ENCODE assay signal across 23 cellular contexts in the genomic region with DNA sequence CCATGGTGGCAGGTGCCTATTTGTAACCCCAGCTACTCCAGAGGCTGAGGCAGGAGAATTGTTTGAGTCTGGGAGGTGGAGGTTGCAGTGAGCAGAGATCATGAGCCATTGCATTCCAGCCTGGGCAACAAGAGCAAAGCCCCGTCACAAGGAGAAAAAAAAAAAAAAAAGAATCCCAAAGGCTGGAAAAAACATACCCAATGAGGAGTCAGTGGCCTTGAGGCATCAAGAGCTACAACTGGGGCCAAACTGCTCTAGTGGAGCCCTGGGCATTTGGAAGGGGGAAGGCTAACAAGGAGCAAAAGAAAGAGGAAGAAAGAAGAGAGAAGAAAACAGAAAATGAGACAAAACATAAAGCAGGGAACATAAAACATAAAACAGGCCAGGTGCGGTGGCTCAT. TPM values are rescaled to one million over a fixed set of nuclear protein-coding genes. Genes with fewer than 3 reads are reported as not detected.
DNase-seq lines count a peak whose midpoint lies in the region; ATAC-seq, FAIRE-seq and TF ChIP-seq lines count a peak whose summit lies in the region.
"Had no signal": no experiment of that assay in that cellular context is flagged by ENCODE, and none has a peak within 500 bp of the region (broad histone marks: within the 10 kb centered on the region; RNA-seq: fewer than 3 reads in every experiment).

No MANE protein-coding gene starts in this region.

- H3K9me3 ChIP-seq in SU-DHL-6 (ENCODE audit: insufficient read depth, low read length) (no peaks in the 10 kb centered on the region), GM12878 (replicated peaks; ENCODE audit: control insufficient read depth, insufficient read depth, low read length) (no peaks in the 10 kb centered on the region), lower lobe of right lung (no peaks in the 10 kb centered on the region)
- H3K9me3 ChIP-seq in naive thymus-derived CD4-positive, alpha-beta T cell (ENCODE audit: control insufficient read depth in 2 of 3, low read length in 3 of 3), result no peaks in the 10 kb centered on the region

- TF ChIP-seq CTCF in GM23338 (conservative IDR thresholded peaks at IDR 0.05; ENCODE audit: low read depth in 2 of 2) (no peak), SU-DHL-6 (IDR thresholded peaks at IDR 0.05; ENCODE audit: insufficient read depth, low read length, poor library complexity, severe bottlenecking) (no peak), GM12878 (IDR thresholded peaks at IDR 0.05 in 2 of 3, conservative IDR thresholded peaks at IDR 0.05 in 1 of 3; ENCODE audit: control insufficient read depth in 2 of 3, extremely low read depth in 1 of 3, insufficient read depth in 1 of 3, low read depth in 3 of 3, low read length in 3 of 3) (no peak), type B pancreatic cell (conservative IDR thresholded peaks at IDR 0.05) (no peak), lower lobe of right lung (IDR thresholded peaks at IDR 0.05) (no peak), foreskin fibroblast (IDR thresholded peaks at IDR 0.05; ENCODE audit: low read depth, low read length) (no peak)

- H3K9me2 ChIP-seq in GM23338 (ENCODE audit: insufficient read depth) (no peaks in the 10 kb centered on the region), SU-DHL-6 (replicated peaks; ENCODE audit: insufficient read depth, low read length) (no peaks in the 10 kb centered on the region)

- RAD21 ChIA-PET in GM12878 (lab: Charles Lee; ENCODE audit: unreplicated experiment), result interaction anchor here (1.9 to 3.4 kb wide), 2 partner anchors 16 to 29 kb away, joined by 15 to 19 read pairs; no protein-coding TSS in a partner anchor

- H3K4me1 ChIP-seq in GM23338 (ENCODE audit: insufficient read depth) (no peaks in the 10 kb centered on the region; the same call in 1 of the 2 replicates), GM12878 (ENCODE audit: control insufficient read depth, insufficient read depth, low read length) (peaks cover 50% of the 10 kb centered on the region), lower lobe of right lung (no peaks in the 10 kb centered on the region)
- no peaks in the 10 kb centered on the region for H3K4me1 ChIP-seq in naive thymus-derived CD4-positive, alpha-beta T cell (ENCODE audit: control insufficient read depth in 2 of 2, insufficient read depth in 2 of 2, low read length in 2 of 2)

- H3K4me3 Mint-ChIP-seq in GM23338 (no peak overlapping the region), type B pancreatic cell (no peak overlapping the region)
- no peak overlapping the region for H3K4me3 Mint-ChIP-seq in naive thymus-derived CD4-positive, alpha-beta T cell
- H3K4me3 Mint-ChIP-seq: CD4-positive, alpha-beta T cell; CD8-positive, alpha-beta memory T cell; H9 had no signal

- no peak for TF ChIP-seq RAD21 in GM12878 (IDR thresholded peaks at IDR 0.05; ENCODE audit: insufficient read depth, low read depth, low read length)

- H3F3A ChIP-seq in GM23338 (replicated peaks; ENCODE audit: low read depth), result peaks cover 6% of the 10 kb centered on the region
- peaks cover 22% of the 10 kb centered on the region for H3F3A ChIP-seq in SU-DHL-6 (ENCODE audit: insufficient read depth)

- BruUV-seq in GM12878 (replicated peaks; lab: Mats Ljungman, UMichigan), result no TSS peak

- intact Hi-C loops in GM12878 (cut with micrococcal nuclease; ENCODE audit: unreplicated experiment) (no loop called here), lower lobe of right lung (cut with DNase I) (no loop called here)
- intact Hi-C loops in naive thymus-derived CD4-positive, alpha-beta T cell (cut with micrococcal nuclease), result no loop called here

- H2AFZ ChIP-seq in GM23338 (no peak overlapping the region), SU-DHL-6 (ENCODE audit: low read depth, low read length, severe bottlenecking) (no peak overlapping the region), GM12878 (ENCODE audit: control insufficient read depth, low read depth, low read length) (peak overlapping the region; percentile 37)
- H2AFZ ChIP-seq: GM23248 had no signal

- CTCF ChIA-PET in GM12878 (lab: Yijun Ruan, JAX), result interaction anchor here (0.6 to 1.7 kb wide), 6 partner anchors 13 to 133 kb away, joined by 3 to 6 read pairs (median 3); no protein-coding TSS in a partner anchor
- CTCF ChIA-PET in naive thymus-derived CD4-positive, alpha-beta T cell (lab: Charles Lee), result no interaction called here

- SMC1A ChIA-PET in GM12878 (lab: Charles Lee; ENCODE audit: uncharacterized antibody, unreplicated experiment), result interaction anchor here (1.5 to 3.0 kb wide), 2 partner anchors 23 to 61 kb away, joined by 3 to 11 read pairs; no protein-coding TSS in a partner anchor

- H3K27me3 ChIP-seq in GM23338 (ENCODE audit: insufficient read depth) (no peaks in the 10 kb centered on the region), SU-DHL-6 (ENCODE audit: low read length) (no peaks in the 10 kb centered on the region), GM12878 (replicated peaks in 1 of 2; ENCODE audit: control insufficient read depth in 2 of 2, insufficient read depth in 2 of 2, low read length in 1 of 2) (no peaks in the 10 kb centered on the region), lower lobe of right lung (ENCODE audit: low read depth) (peaks cover 18% of the 10 kb centered on the region)
- H3K27me3 ChIP-seq in naive thymus-derived CD4-positive, alpha-beta T cell (ENCODE audit: control insufficient read depth in 2 of 2, insufficient read depth in 2 of 2, low read length in 2 of 2), result no peaks in the 10 kb centered on the region

- ATAC-seq in GM23338 (no peak), GM12878 (no peak), lower lobe of right lung (no peak)
- no peak for ATAC-seq in naive thymus-derived CD4-positive, alpha-beta T cell
- ATAC-seq: HCT116 had no signal

- H3K79me2 ChIP-seq in GM23338 (replicated peaks; ENCODE audit: insufficient read depth) (no peaks in the 10 kb centered on the region), SU-DHL-6 (ENCODE audit: insufficient read depth, low read length) (no peaks in the 10 kb centered on the region), GM12878 (ENCODE audit: control insufficient read depth, insufficient read depth, low read length) (no peaks in the 10 kb centered on the region)

- no peaks in the 10 kb centered on the region for H3K36me3 ChIP-seq in GM23338 (ENCODE audit: insufficient read depth)
- no peaks in the 10 kb centered on the region for H3K36me3 ChIP-seq in SU-DHL-6 (ENCODE audit: low read length)
- no peaks in the 10 kb centered on the region for H3K36me3 ChIP-seq in GM12878 (ENCODE audit: control insufficient read depth in 2 of 2, insufficient read depth in 2 of 2, low read length in 1 of 2)
- no peaks in the 10 kb centered on the region for H3K36me3 ChIP-seq in naive thymus-derived CD4-positive, alpha-beta T cell (ENCODE audit: control insufficient read depth in 2 of 3, insufficient read depth in 3 of 3, low read length in 3 of 3)
- H3K36me3 ChIP-seq in lower lobe of right lung, result no peaks in the 10 kb centered on the region

- H3K4me1 Mint-ChIP-seq in GM23338 (peaks cover 4% of the 10 kb centered on the region; the same call in 1 of the 3 replicates), type B pancreatic cell (ENCODE audit: unreplicated experiment) (peaks cover 13% of the 10 kb centered on the region)
- peaks cover 0 to 3% (median 0%) of the 10 kb centered on the region in 7 donors for H3K4me1 Mint-ChIP-seq in naive thymus-derived CD4-positive, alpha-beta T cell
- H3K4me1 Mint-ChIP-seq: CD8-positive, alpha-beta memory T cell had no signal

- H3K9ac ChIP-seq in SU-DHL-6 (ENCODE audit: low read length) (no peak overlapping the region), GM12878 (ENCODE audit: control insufficient read depth, insufficient read depth, low read length) (no peak overlapping the region)
- H3K9ac ChIP-seq: GM23248 had no signal

- no peak for FAIRE-seq in GM12878 (lab: Jason Lieb, UNC)
- FAIRE-seq: D721Med, GM12891, GM19239 had no signal

- no peak overlapping the region for H3K4me3 ChIP-seq in GM23338
- H3K4me3 ChIP-seq in SU-DHL-6 (ENCODE audit: insufficient read depth, low read length, poor library complexity, severe bottlenecking), result no peak overlapping the region
- H3K4me3 ChIP-seq in GM12878, result no peak overlapping the region
- H3K4me3 ChIP-seq in naive thymus-derived CD4-positive, alpha-beta T cell (ENCODE audit: low read length), result no peak overlapping the region
- H3K4me3 ChIP-seq in lower lobe of right lung, result no peak overlapping the region
- no peak overlapping the region for H3K4me3 ChIP-seq in foreskin fibroblast (ENCODE audit: low read depth in 1 of 2, low read length in 2 of 2)
- H3K4me3 ChIP-seq: GM23248 had no signal

- H3K27me3 Mint-ChIP-seq in GM23338 (ENCODE audit: insufficient read depth, low read depth, poor library complexity) (peaks cover 6% of the 10 kb centered on the region), type B pancreatic cell (peaks cover 4% of the 10 kb centered on the region)
- peaks cover 8 to 16% (median 14%) of the 10 kb centered on the region in 5 donors for H3K27me3 Mint-ChIP-seq in naive thymus-derived CD4-positive, alpha-beta T cell

- no peak overlapping the region for H3K4me2 ChIP-seq in GM23338
- H3K4me2 ChIP-seq in SU-DHL-6 (ENCODE audit: low read depth, low read length, poor library complexity, severe bottlenecking), result no peak overlapping the region
- H3K4me2 ChIP-seq in GM12878 (ENCODE audit: control insufficient read depth, insufficient read depth), result no peak overlapping the region

- no peak for DNase-seq in GM23338 (ENCODE audit: low spot score)
- DNase-seq in GM12878 (ENCODE audit: low read depth, low spot score), result no peak
- no peak for DNase-seq in type B pancreatic cell (ENCODE audit: extremely low spot score, unreplicated experiment)
- DNase-seq in naive thymus-derived CD4-positive, alpha-beta T cell, result no peak
- DNase-seq in lower lobe of right lung, result no peak
- DNase-seq in foreskin fibroblast, result no peak
- no peak for DNase-seq in NCI-H2196 treated with DMSO at 0.1 percent for 48 hours (lab: John Stamatoyannopoulos, UW; ENCODE audit: unreplicated experiment)
- DNase-seq: CD4-positive, alpha-beta T cell; CD8-positive, alpha-beta memory T cell; DMS 273 treated with DMSO at 0.1 percent for 48 hours; DMS79; EL; GDM1; GM23248; H9 had no signal

- WGBS in GM12878 (ENCODE audit: insufficient coverage, insufficient replicate concordance, low lambda C conversion rate, missing lambda C conversion rate), result 96% methylated on average over 2 of the region's 2 CpGs

- H3K27ac Mint-ChIP-seq in GM23338, result 0 out of 2 replicates have a peak overlapping the region, but pooled peaks have one; percentile 1
- H3K27ac Mint-ChIP-seq in type B pancreatic cell, result peak overlapping the region; percentile 21
- H3K27ac Mint-ChIP-seq in naive thymus-derived CD4-positive, alpha-beta T cell, result no peak overlapping the region
- H3K27ac Mint-ChIP-seq: CD4-positive, alpha-beta T cell; CD8-positive, alpha-beta memory T cell had no signal

- H4K20me1 ChIP-seq in GM23338 (replicated peaks; ENCODE audit: insufficient read depth) (no peaks in the 10 kb centered on the region; the same call in 1 of the 2 replicates), SU-DHL-6 (ENCODE audit: low read depth, low read length) (no peaks in the 10 kb centered on the region), GM12878 (ENCODE audit: control insufficient read depth, insufficient read depth) (no peaks in the 10 kb centered on the region)

- POLR2A ChIA-PET in GM12878 (lab: Charles Lee), result no interaction called here
- POLR2A ChIA-PET in naive thymus-derived CD4-positive, alpha-beta T cell (lab: Charles Lee), result no interaction called here

- H3K9me3 Mint-ChIP-seq in GM23338 (no peaks in the 10 kb centered on the region), type B pancreatic cell (no peaks in the 10 kb centered on the region)
- no peaks in the 10 kb centered on the region for H3K9me3 Mint-ChIP-seq in naive thymus-derived CD4-positive, alpha-beta T cell
- H3K9me3 Mint-ChIP-seq: CD14-positive monocyte; CD4-positive, alpha-beta T cell; CD8-positive, alpha-beta memory T cell; H9 had no signal

- no peak overlapping the region for H3K27ac ChIP-seq in GM23338 (ENCODE audit: low read depth)
- H3K27ac ChIP-seq in SU-DHL-6 (ENCODE audit: low read depth, low read length), result peak overlapping the region; percentile 52
- H3K27ac ChIP-seq in GM12878 (ENCODE audit: control insufficient read depth, insufficient read depth), result peak overlapping the region; percentile 55; the same call in 1 of the 2 replicates
- H3K27ac ChIP-seq in naive thymus-derived CD4-positive, alpha-beta T cell (ENCODE audit: low read depth, low read length), result no peak overlapping the region
- no peak overlapping the region for H3K27ac ChIP-seq in lower lobe of right lung
- H3K27ac ChIP-seq: GM23248 had no signal

- in situ Hi-C loops in GM12878 (cut with MboI), result no loop called here

- H3K36me3 Mint-ChIP-seq in GM23338 (ENCODE audit: low read depth), result peaks cover 9% of the 10 kb centered on the region; the same call in 2 of the 3 replicates
- H3K36me3 Mint-ChIP-seq in type B pancreatic cell, result no peaks in the 10 kb centered on the region
- no peaks in the 10 kb centered on the region for H3K36me3 Mint-ChIP-seq in naive thymus-derived CD4-positive, alpha-beta T cell
- H3K36me3 Mint-ChIP-seq: CD14-positive monocyte; CD8-positive, alpha-beta memory T cell had no signal

- TF ChIP-seq POLR2A in GM12878 (IDR thresholded peaks at IDR 0.05; ENCODE audit: low read depth, low read length), result no peak

- no peak for TF ChIP-seq EP300 in GM12878 (IDR thresholded peaks at IDR 0.05; ENCODE audit: borderline replicate concordance in 1 of 2, control insufficient read depth in 1 of 2, low read depth in 2 of 2, low read length in 2 of 2)

RNA-seq across cellular contexts. Expression of gene CHST6, which starts 6.9 kb away (rescaled TPM):
- total RNA-seq in GM23338 (2014; rRNA removed; shearing (Covaris generic)), result 13.2 and 22.2 TPM in 2 replicates
- polyA plus RNA-seq in GM23338 (2016; fragmentation: Nextera tagmentation; extraction: Ambion mirVana), result 2.7 and 3.3 TPM in 2 replicates
- 1.9 and 3.4 TPM in 2 replicates for total RNA-seq in GM12878 (2013; cell fraction: nucleolus; rRNA removed)
- 1.1 and 2.5 TPM in 2 replicates for total RNA-seq in GM12878 (2014; rRNA removed)
- total RNA-seq in GM12878 (2014; rRNA removed; fragmentation: Illumina TruSeq; extraction: Trizol), result 0.64 and 0.67 TPM in 2 replicates
- total RNA-seq in GM12878 (2021), result 1.9 and 2.5 TPM in 2 replicates
- 0.52 TPM for polyA plus RNA-seq in GM12878 (2011; ENCODE audit: low read depth)
- polyA plus RNA-seq in GM12878 (2011; rRNA removed), result 0.20 and 0.29 TPM in 2 replicates
- 0.25 and 0.43 TPM in 2 replicates for polyA plus RNA-seq in GM12878 (2011; cell fraction: cytosol; rRNA removed)
- polyA plus RNA-seq in GM12878 (2011; cell fraction: nucleus; rRNA removed), result 0.45 and 0.51 TPM in 2 replicates
- polyA plus RNA-seq in GM12878 (2012), result 0.66 and 0.94 TPM in 2 replicates
- 0.48 and 0.57 TPM in 2 replicates for polyA plus RNA-seq in GM12878 (2014; fragmentation: Illumina TruSeq; extraction: Trizol)
- under 1 TPM; 0.14 to 0.18 TPM for polyA plus RNA-seq in GM12878 (2014; fragmentation: Nextera tagmentation; extraction: Ambion mirVana)
- polyA plus RNA-seq in GM12878 (2014; rRNA removed), result 1.3 and 1.6 TPM in 2 replicates
- under 1 TPM; 0.28 to 0.46 TPM for polyA plus RNA-seq in GM12878 (2016; fragmentation: Nextera tagmentation; extraction: Ambion mirVana)
- 0.57 and 0.66 TPM in 2 replicates for polyA minus RNA-seq in GM12878 (2011; rRNA and poly(A)+ RNA removed)
- 0.10 and 0.40 TPM in 2 replicates for polyA minus RNA-seq in GM12878 (2011; cell fraction: cytosol; rRNA and poly(A)+ RNA removed)
- 0.24 and 0.48 TPM in 2 replicates for polyA minus RNA-seq in GM12878 (2011; cell fraction: nucleus; rRNA and poly(A)+ RNA removed)
- total RNA-seq in type B pancreatic cell (ENCODE audit: low replicate concordance), result 1.8 and 6.0 TPM in 2 replicates
- under 1 TPM in 3 of 5 experiments, not detected in 2; 0.05 to 0.14 (median 0.11) TPM for total RNA-seq in naive thymus-derived CD4-positive, alpha-beta T cell
- not detected for polyA plus RNA-seq in naive thymus-derived CD4-positive, alpha-beta T cell
- 2.5 TPM for total RNA-seq in lower lobe of right lung
- total RNA-seq: A172; CD4-positive, alpha-beta T cell had no signal
- polyA plus RNA-seq: CD14-positive monocyte; CD8-positive, alpha-beta memory T cell had no signal

RNA-seq across cellular contexts. Expression of gene TMEM170A, which starts 23.8 kb away (rescaled TPM):
- total RNA-seq in GM23338 (2014; rRNA removed; shearing (Covaris generic)), result 68.5 and 72.0 TPM in 2 replicates
- polyA plus RNA-seq in GM23338 (2016; fragmentation: Nextera tagmentation; extraction: Ambion mirVana) (28.5 and 31.0 TPM in 2 replicates), GM12878 (2011; rRNA removed) (28.2 and 41.5 TPM in 2 replicates), GM12878 (2014; fragmentation: Illumina TruSeq; extraction: Trizol) (13.5 and 16.5 TPM in 2 replicates), GM12878 (2014; fragmentation: Nextera tagmentation; extraction: Ambion mirVana) (1 to 10 TPM; 7.3 to 7.8 TPM), GM12878 (2014; rRNA removed) (11.5 and 14.6 TPM in 2 replicates), GM12878 (2016; fragmentation: Nextera tagmentation; extraction: Ambion mirVana) (10 to 100 TPM; 23.5 to 27.5 TPM)
- 41.6 and 42.7 TPM in 2 replicates for total RNA-seq in GM12878 (2013; cell fraction: nucleolus; rRNA removed)
- total RNA-seq in GM12878 (2014; rRNA removed) (22.9 and 26.4 TPM in 2 replicates), GM12878 (2014; rRNA removed; fragmentation: Illumina TruSeq; extraction: Trizol) (17.7 and 18.9 TPM in 2 replicates), GM12878 (2021) (20.7 and 23.0 TPM in 2 replicates), type B pancreatic cell (ENCODE audit: low replicate concordance) (37.9 and 46.4 TPM in 2 replicates), lower lobe of right lung (31.2 TPM)
- 11.7 TPM for polyA plus RNA-seq in GM12878 (2011; ENCODE audit: low read depth)
- polyA plus RNA-seq in GM12878 (2011; cell fraction: cytosol; rRNA removed), result 16.9 and 17.4 TPM in 2 replicates
- 6.2 and 8.4 TPM in 2 replicates for polyA plus RNA-seq in GM12878 (2011; cell fraction: nucleus; rRNA removed)
- polyA plus RNA-seq in GM12878 (2012), result 13.0 and 16.0 TPM in 2 replicates
- polyA minus RNA-seq in GM12878 (2011; rRNA and poly(A)+ RNA removed), result 21.9 and 22.6 TPM in 2 replicates
- polyA minus RNA-seq in GM12878 (2011; cell fraction: cytosol; rRNA and poly(A)+ RNA removed), result 10.2 and 12.9 TPM in 2 replicates
- 4.4 and 8.4 TPM in 2 replicates for polyA minus RNA-seq in GM12878 (2011; cell fraction: nucleus; rRNA and poly(A)+ RNA removed)
- total RNA-seq in naive thymus-derived CD4-positive, alpha-beta T cell, result 10 to 100 TPM; 31.0 to 50.9 (median 46.6) TPM
- polyA plus RNA-seq in naive thymus-derived CD4-positive, alpha-beta T cell, result 10 to 100 TPM; 33.4 to 34.7 TPM

RNA-seq across cellular contexts. Expression of gene CHST5, which starts 47.6 kb away (rescaled TPM):
- not detected in 2 replicates for total RNA-seq in GM23338 (2014; rRNA removed; shearing (Covaris generic))
- polyA plus RNA-seq in GM23338 (2016; fragmentation: Nextera tagmentation; extraction: Ambion mirVana) (not detected in 2 replicates), GM12878 (2011; rRNA removed) (not detected in 2 replicates), GM12878 (2014; fragmentation: Illumina TruSeq; extraction: Trizol) (not detected in 2 replicates), GM12878 (2014; fragmentation: Nextera tagmentation; extraction: Ambion mirVana) (not detected), GM12878 (2014; rRNA removed) (0.05 and 0.08 TPM in 2 replicates), GM12878 (2016; fragmentation: Nextera tagmentation; extraction: Ambion mirVana) (under 1 TPM in 1 of 2 experiments, not detected in 1; 0.43 TPM)
- total RNA-seq in GM12878 (2013; cell fraction: nucleolus; rRNA removed), result 0.29 and 0.44 TPM in 2 replicates
- total RNA-seq in GM12878 (2014; rRNA removed) (0.23 TPM in 1 of 2 replicates, not detected in the other), GM12878 (2014; rRNA removed; fragmentation: Illumina TruSeq; extraction: Trizol) (0.04 TPM in 1 of 2 replicates, not detected in the other), GM12878 (2021) (0.19 TPM in 1 of 2 replicates, not detected in the other), type B pancreatic cell (ENCODE audit: low replicate concordance) (0.60 and 1.9 TPM in 2 replicates), lower lobe of right lung (0.62 TPM)
- polyA plus RNA-seq in GM12878 (2011; ENCODE audit: low read depth), result not detected
- polyA plus RNA-seq in GM12878 (2011; cell fraction: cytosol; rRNA removed), result 0.03 TPM in 1 of 2 replicates, not detected in the other
- 0.13 and 0.16 TPM in 2 replicates for polyA plus RNA-seq in GM12878 (2011; cell fraction: nucleus; rRNA removed)
- 0.07 and 0.08 TPM in 2 replicates for polyA plus RNA-seq in GM12878 (2012)
- polyA minus RNA-seq in GM12878 (2011; rRNA and poly(A)+ RNA removed), result not detected in 2 replicates
- not detected in 2 replicates for polyA minus RNA-seq in GM12878 (2011; cell fraction: cytosol; rRNA and poly(A)+ RNA removed)
- polyA minus RNA-seq in GM12878 (2011; cell fraction: nucleus; rRNA and poly(A)+ RNA removed), result 0.19 TPM in 1 of 2 replicates, not detected in the other
- total RNA-seq in naive thymus-derived CD4-positive, alpha-beta T cell, result not detected
- not detected for polyA plus RNA-seq in naive thymus-derived CD4-positive, alpha-beta T cell
- total RNA-seq: A172; CD4-positive, alpha-beta T cell; CD8-positive, alpha-beta memory T cell; GM23248; H9 had no signal
- polyA plus RNA-seq: BJ; CD14-positive monocyte; CD8-positive, alpha-beta memory T cell; GM23248 had no signal

RNA-seq across cellular contexts. Expression of gene CFDP1, which starts 55.0 kb away (rescaled TPM):
- 89.9 and 90.3 TPM in 2 replicates for total RNA-seq in GM23338 (2014; rRNA removed; shearing (Covaris generic))
- polyA plus RNA-seq in GM23338 (2016; fragmentation: Nextera tagmentation; extraction: Ambion mirVana) (199 and 224 TPM in 2 replicates), GM12878 (2011; rRNA removed) (34.6 and 58.3 TPM in 2 replicates), GM12878 (2014; fragmentation: Illumina TruSeq; extraction: Trizol) (64.8 and 82.1 TPM in 2 replicates), GM12878 (2014; fragmentation: Nextera tagmentation; extraction: Ambion mirVana) (10 to 100 TPM; 36.6 to 60.8 TPM), GM12878 (2014; rRNA removed) (25.6 and 34.5 TPM in 2 replicates), GM12878 (2016; fragmentation: Nextera tagmentation; extraction: Ambion mirVana) (10 to 100 TPM; 36.7 to 39.0 TPM)
- total RNA-seq in GM12878 (2013; cell fraction: nucleolus; rRNA removed), result 113 and 119 TPM in 2 replicates
- total RNA-seq in GM12878 (2014; rRNA removed) (22.3 TPM in 2 replicates), GM12878 (2014; rRNA removed; fragmentation: Illumina TruSeq; extraction: Trizol) (58.3 and 61.4 TPM in 2 replicates), GM12878 (2021) (25.5 and 29.4 TPM in 2 replicates), type B pancreatic cell (ENCODE audit: low replicate concordance) (62.5 and 84.9 TPM in 2 replicates), lower lobe of right lung (57.7 TPM)
- polyA plus RNA-seq in GM12878 (2011; ENCODE audit: low read depth), result 48.3 TPM
- 14.3 and 15.0 TPM in 2 replicates for polyA plus RNA-seq in GM12878 (2011; cell fraction: cytosol; rRNA removed)
- 11.2 and 13.5 TPM in 2 replicates for polyA plus RNA-seq in GM12878 (2011; cell fraction: nucleus; rRNA removed)
- polyA plus RNA-seq in GM12878 (2012), result 44.4 and 47.5 TPM in 2 replicates
- polyA minus RNA-seq in GM12878 (2011; rRNA and poly(A)+ RNA removed), result 11.7 and 15.1 TPM in 2 replicates
- 6.1 and 8.6 TPM in 2 replicates for polyA minus RNA-seq in GM12878 (2011; cell fraction: cytosol; rRNA and poly(A)+ RNA removed)
- polyA minus RNA-seq in GM12878 (2011; cell fraction: nucleus; rRNA and poly(A)+ RNA removed), result 8.9 and 19.1 TPM in 2 replicates
- total RNA-seq in naive thymus-derived CD4-positive, alpha-beta T cell, result 10 to 100 TPM; 34.9 to 41.4 (median 39.4) TPM
- 10 to 100 TPM; 36.6 to 42.1 TPM for polyA plus RNA-seq in naive thymus-derived CD4-positive, alpha-beta T cell

Comparison
In these comparisons a context has a peak if more than half of its experiments do, and no peak if none do; other contexts are left out.
1. H3K27ac ChIP-seq: peak in SU-DHL-6 (single experiment) and GM12878 (single experiment); none in GM23338 (single experiment), naive thymus-derived CD4-positive, alpha-beta T cell (single experiment) and lower lobe of right lung (single experiment).
2. H3K27ac Mint-ChIP-seq: peak in GM23338 (single experiment) and type B pancreatic cell (single experiment); none in naive thymus-derived CD4-positive, alpha-beta T cell (0 of 9).